17 cellular contexts compared by ENCODE assay signal in genomic region chr15:27418729-27419128, GRCh38.
DNase-seq lines count a peak whose midpoint lies in the region; ATAC-seq lines count a peak whose summit lies in the region.
"Had no signal": no experiment of that assay in that cellular context is flagged by ENCODE, and none has a peak within 500 bp of the region (broad histone marks: within the 10 kb centered on the region; RNA-seq: fewer than 3 reads in every experiment).

No MANE protein-coding gene starts in this region.

- no peak overlapping the region for H3K4me3 ChIP-seq in H7 (ENCODE audit: insufficient read depth, low read depth, low read length)
- H3K4me3 ChIP-seq: breast epithelium, lower lobe of right lung, MG63, SK-N-MC, upper lobe of left lung had no signal

- no peaks in the 10 kb centered on the region for H3K36me3 ChIP-seq in H7 (replicated peaks; ENCODE audit: control insufficient read depth, insufficient read depth, low read length)
- H3K36me3 ChIP-seq: breast epithelium, lower lobe of right lung, MG63, upper lobe of left lung had no signal

- ATAC-seq in GM18909 (IDR thresholded peaks at IDR 0.05; ENCODE audit: poor library complexity, unreplicated experiment): no peak
- ATAC-seq: lower lobe of right lung, natural killer cell, right cardiac atrium had no signal

- DNase-seq in COR-L47 (lab: John Stamatoyannopoulos, UW): peak; percentile 56
- peak; percentile 17 for DNase-seq in H7
- peak; percentile 8 for DNase-seq in NCI-H774 (lab: John Stamatoyannopoulos, UW)
- DNase-seq in iPS-NIHi11 (ENCODE audit: low spot score): peak; percentile 52
- DNase-seq in GM19238 (ENCODE audit: insufficient read length, low spot score): no peak
- DNase-seq in AML-193 (lab: John Stamatoyannopoulos, UW): no peak
- no peak for DNase-seq in NCI-H187 treated with DMSO at 0.1 percent for 48 hours (lab: John Stamatoyannopoulos, UW)
- DNase-seq: activated naive CD4-positive, alpha-beta T cell treated with anti-CD3 and anti-CD28 coated beads, Interleukin-2, amount 50 U/mL, for 16 hours; lower lobe of right lung; MG63; natural killer cell; right cardiac atrium; stimulated activated CD4-positive, alpha-beta T cell treated with anti-CD3 and anti-CD28 coated beads, Interleukin-4, amount 100 ng/mL, for 1 hour had no signal

- no peaks in the 10 kb centered on the region for H3K27me3 ChIP-seq in H7 (ENCODE audit: control insufficient read depth, insufficient read depth, low read length)
- H3K27me3 ChIP-seq: breast epithelium, MG63, upper lobe of left lung had no signal

Comparison
In these comparisons a context has a peak if more than half of its experiments do, and no peak if none do; other contexts are left out.
1. DNase-seq: peak in COR-L47 (single experiment), H7 (single experiment), NCI-H774 (single experiment) and iPS-NIHi11 (single experiment); none in GM19238 (single experiment), AML-193 (0 of 2) and NCI-H187 treated with DMSO at 0.1 percent for 48 hours (single experiment).